ENCODE assay signal across 23 cellular contexts in the genomic region with DNA sequence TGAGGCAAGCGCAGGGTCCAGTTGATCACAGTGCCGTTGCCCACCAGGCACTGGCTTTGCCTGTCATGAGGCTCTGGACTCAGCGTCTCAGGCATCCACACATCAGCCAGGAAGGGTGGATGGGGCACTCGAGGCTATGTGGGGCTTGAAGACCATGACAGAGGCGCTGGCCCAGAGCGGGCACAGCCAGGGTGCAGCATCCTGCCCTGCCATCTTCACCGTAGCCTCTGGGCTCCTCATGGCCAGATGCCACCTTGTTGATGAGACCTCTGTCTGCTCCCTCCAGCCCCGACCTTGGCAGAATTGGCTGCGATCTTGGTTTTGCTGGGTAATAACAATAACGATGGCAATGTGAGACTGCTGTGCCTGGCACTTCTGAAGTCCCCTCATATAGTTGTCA.
DNase-seq lines count a peak whose midpoint lies in the region; ATAC-seq, FAIRE-seq and TF ChIP-seq lines count a peak whose summit lies in the region.
"Had no signal": no experiment of that assay in that cellular context is flagged by ENCODE, and none has a peak within 500 bp of the region (broad histone marks: within the 10 kb centered on the region; RNA-seq: fewer than 3 reads in every experiment).

No MANE protein-coding gene starts in this region.

- no peak overlapping the region for H2BK15ac ChIP-seq in H1 (ENCODE audit: low read length)

- 0 out of 2 replicates have a peak overlapping the region, but pooled peaks have one; percentile 24 for H3K18ac ChIP-seq in H1 (ENCODE audit: extremely low read depth, low read length)

- ATAC-seq in GM21515 (IDR thresholded peaks at IDR 0.05; ENCODE audit: unreplicated experiment): no peak
- ATAC-seq in HG02970 (IDR thresholded peaks at IDR 0.05; ENCODE audit: low FRiP score, unreplicated experiment): no peak
- ATAC-seq in GM21825 (IDR thresholded peaks at IDR 0.05; ENCODE audit: unreplicated experiment): no peak
- ATAC-seq: HCT116 had no signal

- no peak overlapping the region for H2AK5ac ChIP-seq in H1 (ENCODE audit: low read depth, low read length)

- H4K8ac ChIP-seq in H1 (ENCODE audit: extremely low read depth, insufficient read depth, low read length): no peak overlapping the region

- no peaks in the 10 kb centered on the region for H3K36me3 ChIP-seq in H1 (ENCODE audit: control insufficient read depth in 2 of 4, insufficient read depth in 4 of 4, low read length in 3 of 4)
- H3K36me3 ChIP-seq: BE2C; BLaER1 treated with 17β-estradiol and CSF1 and Interleukin-3, amounts not matched to agents 10 nM and 100 nM had no signal

- no peak overlapping the region for H3K4me3 ChIP-seq in H1 (ENCODE audit: extremely low read depth in 1 of 4, insufficient read depth in 2 of 4, low read depth in 3 of 4, low read length in 4 of 4)
- H3K4me3 ChIP-seq: BLaER1 treated with 17β-estradiol and CSF1 and Interleukin-3, amounts not matched to agents 10 nM and 100 nM had no signal

- H3K27ac ChIP-seq in H1 (ENCODE audit: low read depth, low read length): no peak overlapping the region
- H3K27ac ChIP-seq: 22Rv1; BLaER1 treated with 17β-estradiol and CSF1 and Interleukin-3, amounts not matched to agents 10 nM and 100 nM had no signal

- TF ChIP-seq EP300 in H1 (IDR thresholded peaks at IDR 0.05; ENCODE audit: borderline replicate concordance in 1 of 2, low read depth in 2 of 2, low read length in 2 of 2): no peak

- peaks cover 2% of the 10 kb centered on the region; the same call in 1 of the 2 replicates for H3K23me2 ChIP-seq in H1 (ENCODE audit: low read depth, low read length)

- no peak overlapping the region for H2BK120ac ChIP-seq in H1 (replicated peaks; ENCODE audit: low read depth, low read length)

- peak overlapping the region; percentile 54 for H4K91ac ChIP-seq in H1 (replicated peaks; ENCODE audit: insufficient read length, low read length)

- no peak overlapping the region for H3K14ac ChIP-seq in H1 (ENCODE audit: insufficient read length)

- DNase-seq in activated CD4-positive, alpha-beta T cell treated with anti-CD3 and anti-CD28 coated beads, Interleukin-2, amount 10 ng/mL, durations not matched to agents 24 days and 14 days: peak; percentile 27
- DNase-seq in activated CD4-positive, alpha-beta T cell treated with anti-CD3 and anti-CD28 coated beads for 1 hour: no peak
- DNase-seq in H1 (ENCODE audit: low read depth in 1 of 2, low spot score in 2 of 2) (no peak), osteocyte (ENCODE audit: extremely low spot score, unreplicated experiment) (peak; percentile 73)
- DNase-seq: AML-193; BE2C; Calu3; CD4-positive, alpha-beta T cell; CD8-positive, alpha-beta memory T cell; DMS53; DMS79 treated with DMSO at 0.1 percent for 48 hours; GF-D8; H9 had no signal

- no peak overlapping the region for H2BK20ac ChIP-seq in H1 (ENCODE audit: low read length)

- no peak overlapping the region for H3K4ac ChIP-seq in H1 (replicated peaks; ENCODE audit: insufficient read length, low read depth, low read length)

- no peak for TF ChIP-seq RAD21 in H1 (IDR thresholded peaks at IDR 0.05 in 1 of 2, conservative IDR thresholded peaks at IDR 0.05 in 1 of 2; ENCODE audit: low read depth in 2 of 2, low read length in 2 of 2)

- no peak for FAIRE-seq in H1 (lab: Jason Lieb, UNC)
- FAIRE-seq: A204.1, GM12891, GM18507 had no signal

- H3K4me3 Mint-ChIP-seq in activated CD4-positive, alpha-beta T cell treated with anti-CD3 and anti-CD28 coated beads, Interleukin-2, amount 10 ng/mL, durations not matched to agents 24 days and 14 days: no peak overlapping the region
- H3K4me3 Mint-ChIP-seq in osteocyte (ENCODE audit: unreplicated experiment): no peak overlapping the region
- H3K4me3 Mint-ChIP-seq: CD4-positive, alpha-beta T cell; CD8-positive, alpha-beta memory T cell; H9 had no signal

- no peaks in the 10 kb centered on the region for H4K20me1 ChIP-seq in H1 (replicated peaks in 1 of 2; ENCODE audit: control insufficient read depth in 1 of 2, insufficient read depth in 2 of 2, low read length in 2 of 2)
- H4K20me1 ChIP-seq: BLaER1 treated with 17β-estradiol and CSF1 and Interleukin-3, amounts not matched to agents 10 nM and 100 nM had no signal

- H3K4me2 ChIP-seq in H1 (ENCODE audit: insufficient read depth in 1 of 2, low read depth in 2 of 2, low read length in 2 of 2): no peak overlapping the region
- H3K4me2 ChIP-seq: BLaER1 treated with 17β-estradiol and CSF1 and Interleukin-3, amounts not matched to agents 10 nM and 100 nM had no signal

- peak overlapping the region; percentile 44; the same call in 1 of the 2 replicates for H2BK12ac ChIP-seq in H1 (ENCODE audit: low read depth, low read length)

- H3K27ac Mint-ChIP-seq in activated CD4-positive, alpha-beta T cell treated with anti-CD3 and anti-CD28 coated beads, Interleukin-2, amount 10 ng/mL, durations not matched to agents 24 days and 14 days: no peak overlapping the region
- no peak overlapping the region for H3K27ac Mint-ChIP-seq in osteocyte (ENCODE audit: unreplicated experiment)
- H3K27ac Mint-ChIP-seq: CD14-positive monocyte; CD4-positive, alpha-beta T cell; CD8-positive, alpha-beta memory T cell; H9 had no signal

- 87% methylated on average over 10 of the region's 10 CpGs; no CpG with 5 or more reads in 1 of the 2 experiments for WGBS in H1 (ENCODE audit: extremely low coverage in 1 of 2, insufficient coverage in 1 of 2, insufficient read length in 1 of 2, insufficient replicate concordance in 2 of 2, low coverage in 1 of 2, low lambda C conversion rate in 2 of 2, missing lambda C conversion rate in 1 of 2), 2 experiments

- peaks cover 0 to 6% (median 0%) of the 10 kb centered on the region in 4 experiments; a peak in 1 of 7 replicates for H3K4me1 ChIP-seq in H1 (replicated peaks in 1 of 4; ENCODE audit: control insufficient read depth in 3 of 4, insufficient read depth in 4 of 4, low read length in 3 of 4)
- H3K4me1 ChIP-seq: BE2C had no signal

- H3K4me1 Mint-ChIP-seq in activated CD4-positive, alpha-beta T cell treated with anti-CD3 and anti-CD28 coated beads, Interleukin-2, amount 10 ng/mL, durations not matched to agents 24 days and 14 days: no peaks in the 10 kb centered on the region
- no peaks in the 10 kb centered on the region for H3K4me1 Mint-ChIP-seq in osteocyte (ENCODE audit: unreplicated experiment)
- H3K4me1 Mint-ChIP-seq: CD14-positive monocyte; CD8-positive, alpha-beta memory T cell had no signal

- TF ChIP-seq CTCF in H1 (IDR thresholded peaks at IDR 0.05; ENCODE audit: control extremely low read depth in 1 of 3, insufficient read depth in 1 of 3, low read depth in 1 of 3, low read length in 3 of 3): no peak
- TF ChIP-seq CTCF in osteocyte (IDR thresholded peaks at IDR 0.05): no peak

- no peaks in the 10 kb centered on the region for H3K79me1 ChIP-seq in H1 (ENCODE audit: low read depth, low read length)

- no peak overlapping the region for H2AFZ ChIP-seq in H1 (ENCODE audit: low read length)

- no peaks in the 10 kb centered on the region for H3K79me2 ChIP-seq in H1 (ENCODE audit: control insufficient read depth in 1 of 2, insufficient read depth in 2 of 2, low read length in 2 of 2)

- H3K56ac ChIP-seq in H1 (replicated peaks; ENCODE audit: insufficient read length, low read depth, low read length): no peak overlapping the region

- TF ChIP-seq POLR2A in H1 (IDR thresholded peaks at IDR 0.05; ENCODE audit: control extremely low read depth in 1 of 2, low read depth in 2 of 2, low read length in 2 of 2): no peak

- H3K23ac ChIP-seq in H1 (ENCODE audit: insufficient read length): no peak overlapping the region

- H2BK5ac ChIP-seq in H1 (ENCODE audit: low read depth, low read length): no peak overlapping the region

- intact Hi-C loops in activated CD4-positive, alpha-beta T cell treated with anti-CD3 and anti-CD28 coated beads, Interleukin-2, amount 10 ng/mL, durations not matched to agents 24 days and 14 days (cut with micrococcal nuclease): no loop called here

- H3K9ac ChIP-seq in H1 (replicated peaks in 1 of 4; ENCODE audit: extremely low read depth in 1 of 4, low read depth in 3 of 4, low read length in 3 of 4): no peak overlapping the region
- H3K9ac ChIP-seq: BLaER1 treated with 17β-estradiol and CSF1 and Interleukin-3, amounts not matched to agents 10 nM and 100 nM had no signal

- CTCF ChIA-PET in H1 (lab: Charles Lee; ENCODE audit: partially characterized antibody): no interaction called here

- H3K9me3 Mint-ChIP-seq in activated CD4-positive, alpha-beta T cell treated with anti-CD3 and anti-CD28 coated beads, Interleukin-2, amount 10 ng/mL, durations not matched to agents 24 days and 14 days: peaks cover 7% of the 10 kb centered on the region
- H3K9me3 Mint-ChIP-seq in osteocyte (ENCODE audit: unreplicated experiment): peaks cover 24% of the 10 kb centered on the region
- H3K9me3 Mint-ChIP-seq: CD4-positive, alpha-beta T cell had no signal

- no peak overlapping the region for H4K5ac ChIP-seq in H1 (ENCODE audit: insufficient read length, low read depth, low read length)

- H3K36me3 Mint-ChIP-seq in activated CD4-positive, alpha-beta T cell treated with anti-CD3 and anti-CD28 coated beads, Interleukin-2, amount 10 ng/mL, durations not matched to agents 24 days and 14 days (ENCODE audit: low read depth): no peaks in the 10 kb centered on the region
- no peaks in the 10 kb centered on the region for H3K36me3 Mint-ChIP-seq in osteocyte (ENCODE audit: unreplicated experiment)
- H3K36me3 Mint-ChIP-seq: CD14-positive monocyte; CD8-positive, alpha-beta memory T cell had no signal

- no peaks in the 10 kb centered on the region for H3K27me3 Mint-ChIP-seq in activated CD4-positive, alpha-beta T cell treated with anti-CD3 and anti-CD28 coated beads, Interleukin-2, amount 10 ng/mL, durations not matched to agents 24 days and 14 days
- no peaks in the 10 kb centered on the region for H3K27me3 Mint-ChIP-seq in osteocyte (ENCODE audit: unreplicated experiment)

- 0 out of 4 replicates have a peak, but pooled peaks cover 0 to 3% of the 10 kb centered on the region in 2 experiments for H3K9me3 ChIP-seq in H1 (ENCODE audit: insufficient read depth in 2 of 2, low read depth in 1 of 2, low read length in 1 of 2)
- H3K9me3 ChIP-seq: BE2C had no signal

- POLR2A ChIA-PET in H1 (lab: Charles Lee; ENCODE audit: partially characterized antibody): no interaction called here

- H3K27me3 ChIP-seq in H1 (replicated peaks in 1 of 4; ENCODE audit: control insufficient read depth in 3 of 4, extremely low read depth in 1 of 4, insufficient read depth in 3 of 4, low read length in 3 of 4): no peaks in the 10 kb centered on the region
- H3K27me3 ChIP-seq: BE2C; BLaER1 treated with 17β-estradiol and CSF1 and Interleukin-3, amounts not matched to agents 10 nM and 100 nM had no signal

TF ChIP-seq in H1, 55 proteins besides CTCF, POLR2A, EP300 and RAD21 (continues in another document):
- TF ChIP-seq CTBP2 (IDR thresholded peaks at IDR 0.05; ENCODE audit: borderline replicate concordance, insufficient read depth, insufficient read length, low read length): no peak
- TF ChIP-seq E2F6 (IDR thresholded peaks at IDR 0.05): no peak
- no peak for TF ChIP-seq TBP (IDR thresholded peaks at IDR 0.05; ENCODE audit: low read depth, low read length)

Comparison
In these comparisons a context has a peak if more than half of its experiments do, and no peak if none do; other contexts are left out.
1. DNase-seq: peak in activated CD4-positive, alpha-beta T cell treated with anti-CD3 and anti-CD28 coated beads, Interleukin-2, amount 10 ng/mL, durations not matched to agents 24 days and 14 days (single experiment) and osteocyte (single experiment); none in activated CD4-positive, alpha-beta T cell treated with anti-CD3 and anti-CD28 coated beads for 1 hour (single experiment) and H1 (0 of 2).